ENCODE assay signal across 15 cellular contexts in genomic region chr1:199033709-199034108, GRCh38.
DNase-seq lines count a peak whose midpoint lies in the region; ATAC-seq, FAIRE-seq and TF ChIP-seq lines count a peak whose summit lies in the region.
"Had no signal": no experiment of that assay in that cellular context is flagged by ENCODE, and none has a peak within 500 bp of the region (broad histone marks: within the 10 kb centered on the region; RNA-seq: fewer than 3 reads in every experiment).

No MANE protein-coding gene starts in this region.

- no peak overlapping the region for H3K27ac ChIP-seq in CD4-positive, CD25-positive, alpha-beta regulatory T cell (ENCODE audit: insufficient read depth, low read length, poor library complexity, severe bottlenecking)
- no peak overlapping the region for H3K27ac ChIP-seq in OCI-LY7 (ENCODE audit: low read depth, low read length, poor library complexity, severe bottlenecking)
- H3K27ac ChIP-seq: C4-2B, PC-9, RWPE1 had no signal

- no peaks in the 10 kb centered on the region for H3K9me2 ChIP-seq in OCI-LY7 (ENCODE audit: insufficient read depth, low read length)

- H3K9me3 ChIP-seq in CD4-positive, CD25-positive, alpha-beta regulatory T cell (ENCODE audit: control insufficient read depth in 2 of 2, low read length in 2 of 2) = no peaks in the 10 kb centered on the region
- H3K9me3 ChIP-seq in OCI-LY7 (ENCODE audit: low read length) = no peaks in the 10 kb centered on the region
- H3K9me3 ChIP-seq: HAP-1 had no signal

- peak overlapping the region; percentile 23; the same call in 1 of the 2 replicates for H3K4me2 ChIP-seq in OCI-LY7 (ENCODE audit: low read length)
- H3K4me2 ChIP-seq: PC-9 had no signal

- H3K4me3 ChIP-seq in CD4-positive, CD25-positive, alpha-beta regulatory T cell (ENCODE audit: low read depth, low read length) = peak overlapping the region; percentile 49
- H3K4me3 ChIP-seq in OCI-LY7 (ENCODE audit: low read depth, low read length, poor library complexity, severe bottlenecking) = no peak overlapping the region
- H3K4me3 ChIP-seq: HAP-1, PC-9 had no signal

- H3K4me1 ChIP-seq in CD4-positive, CD25-positive, alpha-beta regulatory T cell (ENCODE audit: control insufficient read depth, insufficient read depth, low read length, poor library complexity, severe bottlenecking) = peaks cover 14% of the 10 kb centered on the region
- H3K4me1 ChIP-seq in OCI-LY7 (ENCODE audit: insufficient read depth, low read length, poor library complexity, severe bottlenecking) = peaks cover 20% of the 10 kb centered on the region

- no peaks in the 10 kb centered on the region for H3K36me3 Mint-ChIP-seq in CD4-positive, CD25-positive, alpha-beta regulatory T cell
- H3K36me3 Mint-ChIP-seq in natural killer cell treated with Interleukin-12 subunit alpha and Interleukin-12 subunit beta and Interleukin-15 and Interleukin-18, amount 100 ng/mL, for 72 hours = peaks cover 49% of the 10 kb centered on the region
- H3K36me3 Mint-ChIP-seq in activated T-cell treated with anti-CD3 and anti-CD28 coated beads, Interleukin-2, amount 50 U/mL, for 4 hours (ENCODE audit: insufficient read depth) = no peaks in the 10 kb centered on the region

- H3K9me3 Mint-ChIP-seq in CD4-positive, CD25-positive, alpha-beta regulatory T cell = peaks cover 0 to 4% (median 0%) of the 10 kb centered on the region in 7 donors
- peaks cover 16% of the 10 kb centered on the region for H3K9me3 Mint-ChIP-seq in natural killer cell treated with Interleukin-12 subunit alpha and Interleukin-12 subunit beta and Interleukin-15 and Interleukin-18, amount 100 ng/mL, for 72 hours
- H3K9me3 Mint-ChIP-seq in activated T-cell treated with anti-CD3 and anti-CD28 coated beads, Interleukin-2, amount 50 U/mL, for 4 hours = no peaks in the 10 kb centered on the region

- no TSS peak for BruUV-seq in OCI-LY7 (replicated peaks; lab: Mats Ljungman, UMichigan)

- H4K20me1 ChIP-seq in OCI-LY7 (ENCODE audit: insufficient read depth, low read length) = no peaks in the 10 kb centered on the region

- no peak for TF ChIP-seq CTCF in OCI-LY7 (conservative IDR thresholded peaks at IDR 0.05; ENCODE audit: low read length)

- TF ChIP-seq POLR2A in GM12892 (IDR thresholded peaks at IDR 0.05; ENCODE audit: low read depth, low read length) = no peak

- peaks cover 5 to 33% (median 18%) of the 10 kb centered on the region in 4 donors for H3K4me1 Mint-ChIP-seq in CD4-positive, CD25-positive, alpha-beta regulatory T cell
- H3K4me1 Mint-ChIP-seq in natural killer cell treated with Interleukin-12 subunit alpha and Interleukin-12 subunit beta and Interleukin-15 and Interleukin-18, amount 100 ng/mL, for 72 hours (ENCODE audit: low read depth in 2 of 2) = peaks cover 39 to 58% of the 10 kb centered on the region in 2 donors
- H3K4me1 Mint-ChIP-seq in activated T-cell treated with anti-CD3 and anti-CD28 coated beads, Interleukin-2, amount 50 U/mL, for 4 hours (ENCODE audit: low read depth) = peaks cover 4% of the 10 kb centered on the region

- CTCF ChIA-PET in OCI-LY7 (lab: Charles Lee; ENCODE audit: unreplicated experiment) = no interaction called here

- intact Hi-C loops in OCI-LY7 (cut with micrococcal nuclease; ENCODE audit: unreplicated experiment) = no loop called here

- H3K27ac Mint-ChIP-seq in CD4-positive, CD25-positive, alpha-beta regulatory T cell = no peak overlapping the region
- H3K27ac Mint-ChIP-seq in natural killer cell treated with Interleukin-12 subunit alpha and Interleukin-12 subunit beta and Interleukin-15 and Interleukin-18, amount 100 ng/mL, for 72 hours = peak overlapping the region; percentile 96

- no peaks in the 10 kb centered on the region for H3K36me3 ChIP-seq in CD4-positive, CD25-positive, alpha-beta regulatory T cell (ENCODE audit: control insufficient read depth, insufficient read depth, low read length)
- H3K36me3 ChIP-seq in OCI-LY7 (ENCODE audit: insufficient read depth, low read length) = no peaks in the 10 kb centered on the region
- H3K36me3 ChIP-seq: HAP-1 had no signal

- POLR2A ChIA-PET in OCI-LY7 (lab: Charles Lee) = no interaction called here

- H2AFZ ChIP-seq in OCI-LY7 (ENCODE audit: low read length) = peak overlapping the region; percentile 69; the same call in 1 of the 2 replicates

- no peak for ATAC-seq in CD4-positive, CD25-positive, alpha-beta regulatory T cell (ENCODE audit: low read depth in 2 of 2)
- ATAC-seq in natural killer cell treated with Interleukin-12 subunit alpha and Interleukin-12 subunit beta and Interleukin-15 and Interleukin-18, amount 100 ng/mL, for 72 hours = no peak
- ATAC-seq in activated T-cell treated with anti-CD3 and anti-CD28 coated beads, Interleukin-2, amount 50 U/mL, for 4 hours = no peak
- ATAC-seq in HG02642 (IDR thresholded peaks at IDR 0.05; ENCODE audit: poor library complexity, unreplicated experiment) = no peak
- no peak for ATAC-seq in HG03520 (IDR thresholded peaks at IDR 0.05; ENCODE audit: unreplicated experiment)

- H3K27me3 Mint-ChIP-seq in CD4-positive, CD25-positive, alpha-beta regulatory T cell = no peaks in the 10 kb centered on the region
- no peaks in the 10 kb centered on the region for H3K27me3 Mint-ChIP-seq in natural killer cell treated with Interleukin-12 subunit alpha and Interleukin-12 subunit beta and Interleukin-15 and Interleukin-18, amount 100 ng/mL, for 72 hours
- H3K27me3 Mint-ChIP-seq in activated T-cell treated with anti-CD3 and anti-CD28 coated beads, Interleukin-2, amount 50 U/mL, for 4 hours (ENCODE audit: low read depth) = no peaks in the 10 kb centered on the region

- H3K27me3 ChIP-seq in CD4-positive, CD25-positive, alpha-beta regulatory T cell (ENCODE audit: control insufficient read depth, insufficient read depth, low read length) = no peaks in the 10 kb centered on the region

- DNase-seq in CD4-positive, CD25-positive, alpha-beta regulatory T cell = no peak
- DNase-seq in GM12892 (ENCODE audit: insufficient read length) (no peak), OCI-LY7 (ENCODE audit: low spot score) (no peak)
- DNase-seq in natural killer cell treated with Interleukin-12 subunit alpha and Interleukin-12 subunit beta and Interleukin-15 and Interleukin-18, amount 100 ng/mL, for 72 hours (ENCODE audit: low spot score) = no peak
- no peak for DNase-seq in activated T-cell treated with anti-CD3 and anti-CD28 coated beads, Interleukin-2, amount 50 U/mL, for 4 hours
- DNase-seq: ACHN, DMS79 treated with DMSO at 0.1 percent for 48 hours, NCI-H1105, NCI-H2081 treated with DMSO at 0.1 percent for 48 hours, PC-9 had no signal

- no peaks in the 10 kb centered on the region for H3K79me2 ChIP-seq in OCI-LY7 (ENCODE audit: insufficient read depth, low read depth, low read length)

- H3K4me3 Mint-ChIP-seq in CD4-positive, CD25-positive, alpha-beta regulatory T cell = no peak overlapping the region
- peak overlapping the region; percentile 78 for H3K4me3 Mint-ChIP-seq in natural killer cell treated with Interleukin-12 subunit alpha and Interleukin-12 subunit beta and Interleukin-15 and Interleukin-18, amount 100 ng/mL, for 72 hours
- H3K4me3 Mint-ChIP-seq in activated T-cell treated with anti-CD3 and anti-CD28 coated beads, Interleukin-2, amount 50 U/mL, for 4 hours = no peak overlapping the region

- FAIRE-seq in GM12892 (lab: Jason Lieb, UNC) = peak; percentile 5

Comparison
In these comparisons a context has a peak if more than half of its experiments do, and no peak if none do; other contexts are left out.
1. H3K27ac Mint-ChIP-seq: peak in natural killer cell treated with Interleukin-12 subunit alpha and Interleukin-12 subunit beta and Interleukin-15 and Interleukin-18, amount 100 ng/mL, for 72 hours (2 of 2); none in CD4-positive, CD25-positive, alpha-beta regulatory T cell (0 of 3).